Comparison of ENCODE assay signal across 1 cellular context in genomic region chr11:19978668-19979518, GRCh38.
TF ChIP-seq lines count a peak whose summit lies in the region.

No MANE protein-coding gene starts in this region.

TF ChIP-seq in K562, 482 proteins besides CTCF, POLR2A, EP300 and RAD21 (continued from another document and continues in another):
- TF ChIP-seq HDGF (IDR thresholded peaks at IDR 0.05) (no peak), SOX6 (IDR thresholded peaks at IDR 0.05) (peak; percentile 66), JUNB (CRISPR knock-in tag; conservative IDR thresholded peaks at IDR 0.05) (no peak), CBFB (CRISPR knock-in tag; IDR thresholded peaks at IDR 0.05) (no peak), SMAD4 (CRISPR knock-in tag; conservative IDR thresholded peaks at IDR 0.05) (peak; percentile 90), ZBTB1 (CRISPR knock-in tag; IDR thresholded peaks at IDR 0.05; ENCODE audit: borderline replicate concordance, low read depth) (no peak), ZNF280A (IDR thresholded peaks at IDR 0.05; ENCODE audit: low read depth, partially characterized antibody) (no peak), TRIM25 (IDR thresholded peaks at IDR 0.05; ENCODE audit: borderline replicate concordance) (no peak), SIRT6 (IDR thresholded peaks at IDR 0.05; ENCODE audit: low read depth, low read length) (no peak), ADNP (tag; IDR thresholded peaks at IDR 0.05) (no peak), ZNF212 (CRISPR knock-in tag; IDR thresholded peaks at IDR 0.05) (no peak; the same call in 1 of the 2 replicates), FOXK1 (CRISPR knock-in tag; IDR thresholded peaks at IDR 0.05; ENCODE audit: borderline replicate concordance) (no peak), TOE1 (IDR thresholded peaks at IDR 0.05; ENCODE audit: borderline replicate concordance) (peak; percentile 19; the same call in 1 of the 2 replicates), TOE1 (CRISPR knock-in tag; IDR thresholded peaks at IDR 0.05; ENCODE audit: borderline replicate concordance, low read depth) (no peak), NFIC (IDR thresholded peaks at IDR 0.05) (peak; percentile 43; the same call in 1 of the 2 replicates), CCNT2 (IDR thresholded peaks at IDR 0.05; ENCODE audit: borderline replicate concordance, extremely low read depth, insufficient read length, low read depth, low read length) (no peak), TAL1 (IDR thresholded peaks at IDR 0.05) (peak; percentile 6; the same call in 1 of the 2 replicates), SMAD1 (IDR thresholded peaks at IDR 0.05; ENCODE audit: low read depth, low read length, partially characterized antibody) (no peak), SREBF1 (IDR thresholded peaks at IDR 0.05; ENCODE audit: borderline replicate concordance, low read depth, low read length) (no peak), LARP7 (IDR thresholded peaks at IDR 0.05) (no peak), BRF1 (IDR thresholded peaks at IDR 0.05; ENCODE audit: borderline replicate concordance, extremely low read depth, insufficient read length) (no peak), NFRKB (IDR thresholded peaks at IDR 0.05; ENCODE audit: low read depth) (no peak; the same call in none of the 2 replicates), MEF2D (tag; conservative IDR thresholded peaks at IDR 0.05; ENCODE audit: low read depth) (peak; percentile 81), MED1 (CRISPR knock-in tag; IDR thresholded peaks at IDR 0.05; ENCODE audit: borderline replicate concordance) (no peak), ZKSCAN1 (IDR thresholded peaks at IDR 0.05; ENCODE audit: low read depth, low read length) (no peak), PPARD (CRISPR knock-in tag; IDR thresholded peaks at IDR 0.05) (no peak), NR2C1 (IDR thresholded peaks at IDR 0.05) (peak; percentile 92), NR2C1 (tag; IDR thresholded peaks at IDR 0.05) (peak; percentile 95), NBN (IDR thresholded peaks at IDR 0.05; ENCODE audit: low read depth) (peak; percentile 77; the same call in 1 of the 2 replicates), MCM3 (IDR thresholded peaks at IDR 0.05) (no peak), BCOR (IDR thresholded peaks at IDR 0.05) (no peak), SAP30 (IDR thresholded peaks at IDR 0.05; ENCODE audit: borderline replicate concordance, insufficient read depth, low read depth, low read length, poor library complexity, severe bottlenecking) (no peak), PHB2 (IDR thresholded peaks at IDR 0.05; ENCODE audit: low read depth) (no peak), NKRF (IDR thresholded peaks at IDR 0.05; ENCODE audit: borderline replicate concordance) (no peak), HSF4 (CRISPR knock-in tag; IDR thresholded peaks at IDR 0.05; ENCODE audit: borderline replicate concordance) (peak; percentile 77; the same call in 1 of the 2 replicates), NFE2L1 (tag; IDR thresholded peaks at IDR 0.05; ENCODE audit: borderline replicate concordance, low read depth) (no peak; the same call in 1 of the 2 replicates), TRIM24 (IDR thresholded peaks at IDR 0.05) (peak; percentile 91 to 92; a peak in 3 of 4 replicates), ZBTB12 (CRISPR knock-in tag; IDR thresholded peaks at IDR 0.05) (no peak), RB1 (IDR thresholded peaks at IDR 0.05; ENCODE audit: low read depth) (no peak), L3MBTL2 (IDR thresholded peaks at IDR 0.05) (peak; percentile 77), TBP (optimal IDR thresholded peaks at IDR 0.05; ENCODE audit: low read depth, low read length) (no peak), ZNF584 (CRISPR knock-in tag; IDR thresholded peaks at IDR 0.05; ENCODE audit: low read depth) (peak; percentile 99), TSC22D4 (tag; IDR thresholded peaks at IDR 0.05) (no peak), ARID1B (IDR thresholded peaks at IDR 0.05) (peak; percentile 77), ZNF165 (CRISPR knock-in tag; IDR thresholded peaks at IDR 0.05; ENCODE audit: borderline replicate concordance) (peak; percentile 64; the same call in 1 of the 2 replicates), POLR2AphosphoS2 (IDR thresholded peaks at IDR 0.05; ENCODE audit: low read length) (no peak)
- TF ChIP-seq, protein P1, sequence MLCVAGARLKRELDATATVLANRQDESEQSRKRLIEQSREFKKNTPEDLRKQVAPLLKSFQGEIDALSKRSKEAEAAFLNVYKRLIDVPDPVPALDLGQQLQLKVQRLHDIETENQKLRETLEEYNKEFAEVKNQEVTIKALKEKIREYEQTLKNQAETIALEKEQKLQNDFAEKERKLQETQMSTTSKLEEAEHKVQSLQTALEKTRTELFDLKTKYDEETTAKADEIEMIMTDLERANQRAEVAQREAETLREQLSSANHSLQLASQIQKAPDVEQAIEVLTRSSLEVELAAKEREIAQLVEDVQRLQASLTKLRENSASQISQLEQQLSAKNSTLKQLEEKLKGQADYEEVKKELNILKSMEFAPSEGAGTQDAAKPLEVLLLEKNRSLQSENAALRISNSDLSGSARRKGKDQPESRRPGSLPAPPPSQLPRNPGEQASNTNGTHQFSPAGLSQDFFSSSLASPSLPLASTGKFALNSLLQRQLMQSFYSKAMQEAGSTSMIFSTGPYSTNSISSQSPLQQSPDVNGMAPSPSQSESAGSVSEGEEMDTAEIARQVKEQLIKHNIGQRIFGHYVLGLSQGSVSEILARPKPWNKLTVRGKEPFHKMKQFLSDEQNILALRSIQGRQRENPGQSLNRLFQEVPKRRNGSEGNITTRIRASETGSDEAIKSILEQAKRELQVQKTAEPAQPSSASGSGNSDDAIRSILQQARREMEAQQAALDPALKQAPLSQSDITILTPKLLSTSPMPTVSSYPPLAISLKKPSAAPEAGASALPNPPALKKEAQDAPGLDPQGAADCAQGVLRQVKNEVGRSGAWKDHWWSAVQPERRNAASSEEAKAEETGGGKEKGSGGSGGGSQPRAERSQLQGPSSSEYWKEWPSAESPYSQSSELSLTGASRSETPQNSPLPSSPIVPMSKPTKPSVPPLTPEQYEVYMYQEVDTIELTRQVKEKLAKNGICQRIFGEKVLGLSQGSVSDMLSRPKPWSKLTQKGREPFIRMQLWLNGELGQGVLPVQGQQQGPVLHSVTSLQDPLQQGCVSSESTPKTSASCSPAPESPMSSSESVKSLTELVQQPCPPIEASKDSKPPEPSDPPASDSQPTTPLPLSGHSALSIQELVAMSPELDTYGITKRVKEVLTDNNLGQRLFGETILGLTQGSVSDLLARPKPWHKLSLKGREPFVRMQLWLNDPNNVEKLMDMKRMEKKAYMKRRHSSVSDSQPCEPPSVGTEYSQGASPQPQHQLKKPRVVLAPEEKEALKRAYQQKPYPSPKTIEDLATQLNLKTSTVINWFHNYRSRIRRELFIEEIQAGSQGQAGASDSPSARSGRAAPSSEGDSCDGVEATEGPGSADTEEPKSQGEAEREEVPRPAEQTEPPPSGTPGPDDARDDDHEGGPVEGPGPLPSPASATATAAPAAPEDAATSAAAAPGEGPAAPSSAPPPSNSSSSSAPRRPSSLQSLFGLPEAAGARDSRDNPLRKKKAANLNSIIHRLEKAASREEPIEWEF (CRISPR knock-in tag; IDR thresholded peaks at IDR 0.05), result 0 out of 2 replicates have a peak, but pooled peaks have one; percentile 39
- TF ChIP-seq, protein P2, sequence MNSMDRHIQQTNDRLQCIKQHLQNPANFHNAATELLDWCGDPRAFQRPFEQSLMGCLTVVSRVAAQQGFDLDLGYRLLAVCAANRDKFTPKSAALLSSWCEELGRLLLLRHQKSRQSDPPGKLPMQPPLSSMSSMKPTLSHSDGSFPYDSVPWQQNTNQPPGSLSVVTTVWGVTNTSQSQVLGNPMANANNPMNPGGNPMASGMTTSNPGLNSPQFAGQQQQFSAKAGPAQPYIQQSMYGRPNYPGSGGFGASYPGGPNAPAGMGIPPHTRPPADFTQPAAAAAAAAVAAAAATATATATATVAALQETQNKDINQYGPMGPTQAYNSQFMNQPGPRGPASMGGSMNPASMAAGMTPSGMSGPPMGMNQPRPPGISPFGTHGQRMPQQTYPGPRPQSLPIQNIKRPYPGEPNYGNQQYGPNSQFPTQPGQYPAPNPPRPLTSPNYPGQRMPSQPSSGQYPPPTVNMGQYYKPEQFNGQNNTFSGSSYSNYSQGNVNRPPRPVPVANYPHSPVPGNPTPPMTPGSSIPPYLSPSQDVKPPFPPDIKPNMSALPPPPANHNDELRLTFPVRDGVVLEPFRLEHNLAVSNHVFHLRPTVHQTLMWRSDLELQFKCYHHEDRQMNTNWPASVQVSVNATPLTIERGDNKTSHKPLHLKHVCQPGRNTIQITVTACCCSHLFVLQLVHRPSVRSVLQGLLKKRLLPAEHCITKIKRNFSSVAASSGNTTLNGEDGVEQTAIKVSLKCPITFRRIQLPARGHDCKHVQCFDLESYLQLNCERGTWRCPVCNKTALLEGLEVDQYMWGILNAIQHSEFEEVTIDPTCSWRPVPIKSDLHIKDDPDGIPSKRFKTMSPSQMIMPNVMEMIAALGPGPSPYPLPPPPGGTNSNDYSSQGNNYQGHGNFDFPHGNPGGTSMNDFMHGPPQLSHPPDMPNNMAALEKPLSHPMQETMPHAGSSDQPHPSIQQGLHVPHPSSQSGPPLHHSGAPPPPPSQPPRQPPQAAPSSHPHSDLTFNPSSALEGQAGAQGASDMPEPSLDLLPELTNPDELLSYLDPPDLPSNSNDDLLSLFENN (IDR thresholded peaks at IDR 0.05; ENCODE audit: low read depth in 2 of 2, low read length in 2 of 2), result no peak
- TF ChIP-seq, protein P3, sequence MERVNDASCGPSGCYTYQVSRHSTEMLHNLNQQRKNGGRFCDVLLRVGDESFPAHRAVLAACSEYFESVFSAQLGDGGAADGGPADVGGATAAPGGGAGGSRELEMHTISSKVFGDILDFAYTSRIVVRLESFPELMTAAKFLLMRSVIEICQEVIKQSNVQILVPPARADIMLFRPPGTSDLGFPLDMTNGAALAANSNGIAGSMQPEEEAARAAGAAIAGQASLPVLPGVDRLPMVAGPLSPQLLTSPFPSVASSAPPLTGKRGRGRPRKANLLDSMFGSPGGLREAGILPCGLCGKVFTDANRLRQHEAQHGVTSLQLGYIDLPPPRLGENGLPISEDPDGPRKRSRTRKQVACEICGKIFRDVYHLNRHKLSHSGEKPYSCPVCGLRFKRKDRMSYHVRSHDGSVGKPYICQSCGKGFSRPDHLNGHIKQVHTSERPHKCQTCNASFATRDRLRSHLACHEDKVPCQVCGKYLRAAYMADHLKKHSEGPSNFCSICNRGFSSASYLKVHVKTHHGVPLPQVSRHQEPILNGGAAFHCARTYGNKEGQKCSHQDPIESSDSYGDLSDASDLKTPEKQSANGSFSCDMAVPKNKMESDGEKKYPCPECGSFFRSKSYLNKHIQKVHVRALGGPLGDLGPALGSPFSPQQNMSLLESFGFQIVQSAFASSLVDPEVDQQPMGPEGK (CRISPR knock-in tag; IDR thresholded peaks at IDR 0.05; ENCODE audit: borderline replicate concordance), result peak; percentile 47; the same call in 1 of the 2 replicates
- TF ChIP-seq, protein P4, sequence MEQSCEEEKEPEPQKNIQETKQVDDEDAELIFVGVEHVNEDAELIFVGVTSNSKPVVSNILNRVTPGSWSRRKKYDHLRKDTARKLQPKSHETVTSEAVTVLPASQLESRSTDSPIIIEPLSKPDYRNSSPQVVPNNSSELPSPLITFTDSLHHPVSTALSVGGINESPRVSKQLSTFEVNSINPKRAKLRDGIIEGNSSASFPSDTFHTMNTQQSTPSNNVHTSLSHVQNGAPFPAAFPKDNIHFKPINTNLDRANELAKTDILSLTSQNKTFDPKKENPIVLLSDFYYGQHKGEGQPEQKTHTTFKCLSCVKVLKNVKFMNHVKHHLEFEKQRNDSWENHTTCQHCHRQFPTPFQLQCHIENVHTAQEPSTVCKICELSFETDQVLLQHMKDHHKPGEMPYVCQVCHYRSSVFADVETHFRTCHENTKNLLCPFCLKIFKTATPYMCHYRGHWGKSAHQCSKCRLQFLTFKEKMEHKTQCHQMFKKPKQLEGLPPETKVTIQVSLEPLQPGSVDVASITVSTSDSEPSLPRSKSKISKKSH (CRISPR knock-in tag; IDR thresholded peaks at IDR 0.05), result no peak
